8 cellular contexts compared by ENCODE assay signal in the genomic region with DNA sequence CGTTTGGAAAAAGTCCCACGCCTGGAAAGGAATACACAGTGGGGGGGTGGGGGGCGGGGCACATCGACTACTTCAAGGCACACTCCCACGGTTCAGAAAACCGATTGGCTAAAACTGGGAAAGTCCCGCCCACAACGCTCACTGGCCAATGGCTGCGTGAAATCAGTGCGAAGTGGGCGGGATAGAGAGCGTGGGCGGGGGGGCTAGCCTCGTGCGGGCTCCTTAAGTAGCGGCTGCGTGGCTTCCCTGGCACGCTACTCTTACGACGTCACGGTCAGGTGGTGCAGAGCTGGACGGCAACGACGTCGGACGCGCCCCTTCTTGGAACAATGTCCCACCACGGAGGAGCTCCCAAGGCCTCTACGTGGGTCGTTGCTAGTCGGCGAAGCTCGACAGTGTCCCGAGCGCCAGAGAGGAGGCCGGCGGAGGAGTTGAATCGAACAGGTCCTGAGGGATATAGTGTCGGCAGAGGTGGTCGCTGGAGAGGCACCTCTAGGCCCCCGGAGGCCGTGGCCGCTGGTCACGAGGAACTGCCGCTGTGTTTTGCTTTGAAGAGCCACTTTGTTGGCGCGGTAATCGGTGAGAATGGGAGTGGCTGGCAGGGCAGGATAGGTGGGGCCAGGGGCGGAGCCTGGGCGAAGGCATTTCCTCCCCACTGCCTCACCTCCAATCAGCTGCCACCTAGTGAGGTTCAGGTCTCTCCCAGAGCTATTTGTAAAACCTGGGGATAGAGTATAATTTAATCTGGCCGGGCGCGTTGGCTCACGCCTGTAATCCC. TPM values are rescaled to one million over a fixed set of nuclear protein-coding genes. Genes with fewer than 3 reads are reported as not detected.
DNase-seq lines count a peak whose midpoint lies in the region; ATAC-seq, FAIRE-seq and TF ChIP-seq lines count a peak whose summit lies in the region.

A gene (plus strand): TSS at position 252 of the 778 bp plus-strand sequence. CDS start 78 bp downstream, at position 330.

- WGBS in body of pancreas, 2 donors, result 75 to 79% methylated on average over 40 to 54 of the region's 54 CpGs
- WGBS in testis, 2 donors, result 60 to 71% methylated on average over 30 to 54 of the region's 54 CpGs

- H3K27me3 ChIP-seq in body of pancreas, result no peaks in the 10 kb centered on the region
- H3K27me3 ChIP-seq in testis, result no peaks in the 10 kb centered on the region
- H3K27me3 ChIP-seq in MG63, result no peaks in the 10 kb centered on the region

- H3K36me3 ChIP-seq in body of pancreas (replicated peaks in 1 of 2; ENCODE audit: insufficient read depth in 1 of 2, low read depth in 2 of 2) (no peaks in the 10 kb centered on the region), testis (ENCODE audit: low read depth, missing control alignments) (no peaks in the 10 kb centered on the region), MG63 (no peaks in the 10 kb centered on the region)

- FAIRE-seq in GM19239 (lab: Jason Lieb, UNC), result no peak

- peak within 1 kb of the TSS; percentile 75 for H3K4me3 ChIP-seq in GM12865 (ENCODE audit: low read depth, low read length)
- H3K4me3 ChIP-seq in body of pancreas, result no peak within 1 kb of the TSS
- peak within 1 kb of the TSS; percentile 41 to 63 for H3K4me3 ChIP-seq in testis
- H3K4me3 ChIP-seq in MG63, result no peak within 1 kb of the TSS

- peak; percentile 90 for ATAC-seq in body of pancreas

- intact Hi-C loops in body of pancreas (cut with DNase I) (no loop called here), testis (cut with DNase I; ENCODE audit: low total_unique reads) (no loop called here)

- DNase-seq in GM12865 (ENCODE audit: low read depth), result peak; percentile 94
- DNase-seq in NCI-H774 (lab: John Stamatoyannopoulos, UW), result peak; percentile 96
- DNase-seq in body of pancreas, result peak; percentile 76 to 88 (median 84)
- peak; percentile 47 for DNase-seq in medulla oblongata (ENCODE audit: extremely low spot score)
- DNase-seq in testis, result peak; percentile 92
- DNase-seq in GM19239 (ENCODE audit: insufficient read length, low spot score), result no peak
- DNase-seq in MG63, result no peak
- no peak for DNase-seq in inferior parietal cortex (ENCODE audit: extremely low spot score)

- no peaks in the 10 kb centered on the region for H3K4me1 ChIP-seq in body of pancreas
- H3K4me1 ChIP-seq in testis, result no peaks in the 10 kb centered on the region

- H3K27ac ChIP-seq in body of pancreas (peak within 1 kb of the TSS in 3 of 4 donors; percentile 56 to 87 (median 80)), testis (peak within 1 kb of the TSS in 1 of 2 donors; percentile 65)

- TF ChIP-seq POLR2A in body of pancreas (IDR thresholded peaks at IDR 0.05), result peak in 2 of 3 donors; percentile 54 to 57
- TF ChIP-seq POLR2A in testis (IDR thresholded peaks at IDR 0.05), result no peak

- H3K9me3 ChIP-seq in body of pancreas (no peaks in the 10 kb centered on the region), testis (no peaks in the 10 kb centered on the region), MG63 (no peaks in the 10 kb centered on the region)

- TF ChIP-seq CTCF in GM12865 (IDR thresholded peaks at IDR 0.05; ENCODE audit: insufficient read depth, low read depth, low read length, missing control alignments) (no peak), body of pancreas (IDR thresholded peaks at IDR 0.05) (no peak), testis (IDR thresholded peaks at IDR 0.05) (no peak)

RNA-seq across cellular contexts. Expression of the gene that starts here (rescaled TPM):
- total RNA-seq in body of pancreas (1 to 10 TPM in 1 of 2 donors, under 1 TPM in 1; 0.26 to 3.0 TPM), testis (10 to 100 TPM; 20.1 to 26.0 TPM)
- 24.5 TPM for polyA plus RNA-seq in testis (ENCODE audit: insufficient read depth, low read depth, low replicate concordance)
- total RNA-seq in MG63 (2014; rRNA removed; shearing (Covaris generic); ENCODE audit: low replicate concordance), result not detected in 2 replicates

Comparison
In these comparisons a context has a peak if more than half of its experiments do, and no peak if none do; other contexts are left out.
1. RNA of the gene that starts here (total RNA-seq): 20.1 to 26.0 TPM in testis; 0.26 to 3.0 TPM in body of pancreas and not detected in MG63; every median in the first group is over 4 times any median in the second.
2. DNase-seq: peak in GM12865 (single experiment), NCI-H774 (single experiment), body of pancreas (4 of 4), medulla oblongata (single experiment) and testis (single experiment); none in GM19239 (single experiment), MG63 (single experiment) and inferior parietal cortex (single experiment).
3. H3K4me3 ChIP-seq: peak in GM12865 (single experiment) and testis (2 of 2); none in body of pancreas (0 of 2) and MG63 (single experiment).